In genomic region chr11:71248251-71248570, GRCh38 we compare ENCODE assay signal across 1 cellular context.
TF ChIP-seq lines count a peak whose summit lies in the region.

No MANE protein-coding gene starts in this region.

TF ChIP-seq in GM23338, 12 proteins besides CTCF, POLR2A, EP300 and RAD21 (continued from another document):
- TF ChIP-seq, protein P1, sequence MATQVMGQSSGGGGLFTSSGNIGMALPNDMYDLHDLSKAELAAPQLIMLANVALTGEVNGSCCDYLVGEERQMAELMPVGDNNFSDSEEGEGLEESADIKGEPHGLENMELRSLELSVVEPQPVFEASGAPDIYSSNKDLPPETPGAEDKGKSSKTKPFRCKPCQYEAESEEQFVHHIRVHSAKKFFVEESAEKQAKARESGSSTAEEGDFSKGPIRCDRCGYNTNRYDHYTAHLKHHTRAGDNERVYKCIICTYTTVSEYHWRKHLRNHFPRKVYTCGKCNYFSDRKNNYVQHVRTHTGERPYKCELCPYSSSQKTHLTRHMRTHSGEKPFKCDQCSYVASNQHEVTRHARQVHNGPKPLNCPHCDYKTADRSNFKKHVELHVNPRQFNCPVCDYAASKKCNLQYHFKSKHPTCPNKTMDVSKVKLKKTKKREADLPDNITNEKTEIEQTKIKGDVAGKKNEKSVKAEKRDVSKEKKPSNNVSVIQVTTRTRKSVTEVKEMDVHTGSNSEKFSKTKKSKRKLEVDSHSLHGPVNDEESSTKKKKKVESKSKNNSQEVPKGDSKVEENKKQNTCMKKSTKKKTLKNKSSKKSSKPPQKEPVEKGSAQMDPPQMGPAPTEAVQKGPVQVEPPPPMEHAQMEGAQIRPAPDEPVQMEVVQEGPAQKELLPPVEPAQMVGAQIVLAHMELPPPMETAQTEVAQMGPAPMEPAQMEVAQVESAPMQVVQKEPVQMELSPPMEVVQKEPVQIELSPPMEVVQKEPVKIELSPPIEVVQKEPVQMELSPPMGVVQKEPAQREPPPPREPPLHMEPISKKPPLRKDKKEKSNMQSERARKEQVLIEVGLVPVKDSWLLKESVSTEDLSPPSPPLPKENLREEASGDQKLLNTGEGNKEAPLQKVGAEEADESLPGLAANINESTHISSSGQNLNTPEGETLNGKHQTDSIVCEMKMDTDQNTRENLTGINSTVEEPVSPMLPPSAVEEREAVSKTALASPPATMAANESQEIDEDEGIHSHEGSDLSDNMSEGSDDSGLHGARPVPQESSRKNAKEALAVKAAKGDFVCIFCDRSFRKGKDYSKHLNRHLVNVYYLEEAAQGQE (IDR thresholded peaks at IDR 0.05; ENCODE audit: unreplicated experiment): no peak
